32 cellular contexts compared by ENCODE assay signal in the genomic region with DNA sequence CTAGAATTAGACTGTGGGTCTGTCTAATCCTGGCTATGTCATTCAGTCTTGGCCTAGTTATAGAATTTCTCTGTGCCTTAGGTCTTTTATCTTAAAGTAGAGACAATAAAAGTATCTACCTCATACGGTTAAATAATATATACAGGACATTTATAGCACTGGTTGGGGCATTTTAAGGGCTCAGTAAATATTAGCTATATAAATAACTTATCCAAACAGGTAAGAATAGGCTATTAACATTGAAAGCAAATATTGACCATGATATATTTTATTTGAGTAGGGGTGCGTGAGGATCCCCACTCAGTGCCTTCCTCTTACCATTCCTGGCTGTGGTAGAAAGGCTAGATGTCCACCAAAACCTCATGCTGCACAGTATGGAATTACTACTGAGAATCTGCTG. TPM values are rescaled to one million over a fixed set of nuclear protein-coding genes. Genes with fewer than 3 reads are reported as not detected.
"Had no signal": no experiment of that assay in that cellular context is flagged by ENCODE, and none has a peak within 500 bp of the region (broad histone marks: within the 10 kb centered on the region; RNA-seq: fewer than 3 reads in every experiment).

No MANE protein-coding gene starts in this region.

- DNase-seq: activated CD4-positive, alpha-beta memory T cell treated with anti-CD3 and anti-CD28 coated beads for 36 hours; activated CD4-positive, alpha-beta T cell treated with anti-CD3 and anti-CD28 coated beads for 36 hours; activated CD4-positive, alpha-beta T cell treated with anti-CD3 and anti-CD28 coated beads, Interleukin-2, amount 10 ng/mL, durations not matched to agents 24 days and 14 days; activated CD4-positive, CD25-positive, alpha-beta regulatory T cell; activated CD4-positive, CD25-positive, alpha-beta regulatory T cell treated with anti-CD3 and anti-CD28 coated beads, Interleukin-2, amount 50 U/mL, for 72 hours; activated CD8-positive, alpha-beta memory T cell treated with anti-CD3 and anti-CD28 coated beads, Interleukin-2, amount 10 ng/mL, durations not matched to agents 7 days and 5 days; activated CD8-positive, alpha-beta memory T cell treated with anti-CD3 and anti-CD28 coated beads, Interleukin-2, amount 50 U/mL, for 4 hours; activated CD8-positive, alpha-beta T cell treated with anti-CD3 and anti-CD28 coated beads, Interleukin-2, amount 10 ng/mL, durations not matched to agents 7 days and 5 days; activated effector memory CD4-positive, alpha-beta T cell treated with anti-CD3 and anti-CD28 coated beads, Interleukin-2, amount 50 U/mL, for 16 hours; activated naive CD4-positive, alpha-beta T cell treated with anti-CD3 and anti-CD28 coated beads for 36 hours; activated naive CD8-positive, alpha-beta T cell treated with anti-CD3 and anti-CD28 coated beads for 36 hours; activated naive CD8-positive, alpha-beta T cell treated with anti-CD3 and anti-CD28 coated beads, Interleukin-2, amount 50 U/mL, for 24 hours; activated T-cell treated with anti-CD3 and anti-CD28 coated beads, Interleukin-2, amount 50 U/mL, for 1 hour; activated T-cell treated with anti-CD3 and anti-CD28 coated beads, Interleukin-2, amount 50 U/mL, for 48 hours; adrenal gland; amygdala; aorta; body of pancreas; caudate nucleus; cortex of kidney; dermis blood vessel endothelial cell; effector CD4-positive, alpha-beta T cell; effector memory CD8-positive, alpha-beta T cell; erythroblast; foreskin keratinocyte; heart right ventricle; T-helper 2 cell had no signal

- H3K27ac ChIP-seq: adrenal gland, body of pancreas, esophagus muscularis mucosa, foreskin keratinocyte, gastroesophageal sphincter, heart right ventricle had no signal

- H3K9me3 ChIP-seq: adrenal gland, body of pancreas, esophagus muscularis mucosa, gastroesophageal sphincter, heart right ventricle had no signal

- H3K4me1 ChIP-seq: adrenal gland, esophagus muscularis mucosa, foreskin keratinocyte, gastroesophageal sphincter had no signal

- H3K27me3 ChIP-seq: adrenal gland, body of pancreas, esophagus muscularis mucosa, gastroesophageal sphincter, heart right ventricle had no signal

- ATAC-seq: activated CD4-positive, alpha-beta T cell treated with anti-CD3 and anti-CD28 coated beads for 36 hours; activated CD8-positive, alpha-beta memory T cell treated with anti-CD3 and anti-CD28 coated beads, Interleukin-2, amount 10 ng/mL, durations not matched to agents 7 days and 5 days; activated CD8-positive, alpha-beta T cell treated with anti-CD3 and anti-CD28 coated beads, Interleukin-2, amount 10 ng/mL, durations not matched to agents 7 days and 5 days; activated naive CD8-positive, alpha-beta T cell treated with anti-CD3 and anti-CD28 coated beads, Interleukin-2, amount 50 U/mL, for 24 hours; body of pancreas; effector memory CD8-positive, alpha-beta T cell; foreskin keratinocyte; gastroesophageal sphincter; heart right ventricle had no signal

- H3K4me3 ChIP-seq: adrenal gland, body of pancreas, esophagus muscularis mucosa, gastroesophageal sphincter, heart right ventricle had no signal

- H3K36me3 ChIP-seq: adrenal gland, esophagus muscularis mucosa, gastroesophageal sphincter, heart right ventricle had no signal

RNA-seq across cellular contexts. Expression of a gene that starts 47.4 kb away (rescaled TPM):
- total RNA-seq: activated CD4-positive, alpha-beta T cell treated with anti-CD3 and anti-CD28 coated beads for 36 hours; activated naive CD8-positive, alpha-beta T cell treated with anti-CD3 and anti-CD28 coated beads for 36 hours; activated T-helper 1 cell treated with anti-CD3 and anti-CD28 coated beads, Interleukin-12 subunit alpha, Interleukin-12 subunit beta, Interleukin-2, Interleukin-4 antibody, amounts not matched to agents 30 ng/mL and 10 ng/mL and 1 ng/mL, durations not matched to agents 14 hours and 24 hours and 36 hours; chondrocyte; dermis blood vessel endothelial cell; glomerular endothelial cell had no signal
